Comparison of ENCODE assay signal across 32 cellular contexts in the genomic region with DNA sequence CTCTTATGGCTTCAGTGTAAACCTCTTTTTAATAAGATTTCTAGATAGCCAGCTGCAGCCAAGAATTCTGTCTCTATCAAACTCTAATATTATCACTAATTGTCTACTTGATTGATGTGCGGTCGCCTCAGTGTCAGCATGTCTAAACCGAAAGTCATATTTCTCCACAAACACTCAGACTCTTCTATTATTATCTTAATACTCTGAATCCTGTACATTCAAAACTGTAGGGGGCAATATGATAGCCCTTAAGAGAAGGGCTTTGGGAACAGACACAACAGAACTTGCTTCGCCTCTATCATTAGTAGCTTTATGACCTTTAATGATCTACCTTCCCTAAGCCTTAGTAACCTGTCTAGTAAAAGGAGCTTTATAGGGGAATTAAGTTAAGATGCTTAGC.
"Had no signal": no experiment of that assay in that cellular context is flagged by ENCODE, and none has a peak within 500 bp of the region (broad histone marks: within the 10 kb centered on the region; RNA-seq: fewer than 3 reads in every experiment).

No MANE protein-coding gene starts in this region.

- ATAC-seq: heart left ventricle; left colon; sciatic nerve; stimulated activated effector memory CD8-positive, alpha-beta T cell treated with anti-CD3 and anti-CD28 coated beads, Interleukin-12 subunit alpha, Interleukin-12 subunit beta, amount 100 ng/mL, for 72 hours had no signal

- H3K36me3 Mint-ChIP-seq: activated CD4-positive, alpha-beta memory T cell treated with anti-CD3 and anti-CD28 coated beads for 36 hours; activated naive CD8-positive, alpha-beta T cell treated with anti-CD3 and anti-CD28 coated beads, Interleukin-2, amount 10 ng/mL, durations not matched to agents 7 days and 5 days; brain; immature natural killer cell; stimulated activated effector memory CD8-positive, alpha-beta T cell treated with anti-CD3 and anti-CD28 coated beads, Interleukin-12 subunit alpha, Interleukin-12 subunit beta, amount 100 ng/mL, for 72 hours; type B pancreatic cell had no signal

- H3K4me1 ChIP-seq: ascending aorta, heart left ventricle, uterus had no signal

- H3K9me3 Mint-ChIP-seq: activated CD4-positive, alpha-beta T cell treated with anti-CD3 and anti-CD28 coated beads, Interleukin-2, amount 10 ng/mL, durations not matched to agents 24 days and 14 days; activated naive CD8-positive, alpha-beta T cell treated with anti-CD3 and anti-CD28 coated beads, Interleukin-2, amount 10 ng/mL, durations not matched to agents 7 days and 5 days; activated T-helper 1 cell treated with anti-CD3 and anti-CD28 coated beads, Interleukin-12 subunit alpha, Interleukin-12 subunit beta, Interleukin-2, Interleukin-4 antibody, amounts not matched to agents 30 ng/mL and 10 ng/mL and 1 ng/mL, durations not matched to agents 14 hours and 24 hours and 36 hours; type B pancreatic cell had no signal

- H3K4me3 ChIP-seq: ascending aorta, cardiac muscle cell, heart left ventricle, ovary, skin epidermis, uterus had no signal

- H3K4me3 Mint-ChIP-seq: activated CD4-positive, alpha-beta memory T cell treated with anti-CD3 and anti-CD28 coated beads for 36 hours; activated CD4-positive, alpha-beta T cell treated with anti-CD3 and anti-CD28 coated beads, Interleukin-2, amount 10 ng/mL, durations not matched to agents 24 days and 14 days; activated naive CD4-positive, alpha-beta T cell treated with anti-CD3 and anti-CD28 coated beads for 36 hours; activated naive CD8-positive, alpha-beta T cell treated with anti-CD3 and anti-CD28 coated beads, Interleukin-2, amount 10 ng/mL, durations not matched to agents 7 days and 5 days; activated T-helper 1 cell treated with anti-CD3 and anti-CD28 coated beads, Interleukin-12 subunit alpha, Interleukin-12 subunit beta, Interleukin-2, Interleukin-4 antibody, amounts not matched to agents 30 ng/mL and 10 ng/mL and 1 ng/mL, durations not matched to agents 14 hours and 24 hours and 36 hours; brain; immature natural killer cell; nephron progenitor cell; stimulated activated effector memory CD8-positive, alpha-beta T cell treated with anti-CD3 and anti-CD28 coated beads, Interleukin-12 subunit alpha, Interleukin-12 subunit beta, amount 100 ng/mL, for 72 hours; stimulated activated naive CD8-positive, alpha-beta T cell treated with anti-CD3 and anti-CD28 coated beads, Interleukin-15, Interleukin-2, amounts not matched to agents 100 ng/mL and 50 ng/mL, for 24 hours; type B pancreatic cell had no signal

- H3K9me3 ChIP-seq: ascending aorta, heart left ventricle, ovary, uterus had no signal

- H3K27me3 ChIP-seq: ascending aorta, cardiac muscle cell, heart left ventricle, ovary, uterus had no signal

- H3K27me3 Mint-ChIP-seq: activated CD4-positive, alpha-beta memory T cell treated with anti-CD3 and anti-CD28 coated beads for 36 hours; activated CD4-positive, alpha-beta T cell treated with anti-CD3 and anti-CD28 coated beads, Interleukin-2, amount 10 ng/mL, durations not matched to agents 24 days and 14 days; activated naive CD8-positive, alpha-beta T cell treated with anti-CD3 and anti-CD28 coated beads, Interleukin-2, amount 10 ng/mL, durations not matched to agents 7 days and 5 days; progenitor cell of endocrine pancreas; stimulated activated naive CD8-positive, alpha-beta T cell treated with anti-CD3 and anti-CD28 coated beads, Interleukin-15, Interleukin-2, amounts not matched to agents 100 ng/mL and 50 ng/mL, for 24 hours; type B pancreatic cell had no signal

- H3K4me1 Mint-ChIP-seq: activated CD4-positive, alpha-beta T cell treated with anti-CD3 and anti-CD28 coated beads, Interleukin-2, amount 10 ng/mL, durations not matched to agents 24 days and 14 days; activated naive CD8-positive, alpha-beta T cell treated with anti-CD3 and anti-CD28 coated beads, Interleukin-2, amount 10 ng/mL, durations not matched to agents 7 days and 5 days; brain; immature natural killer cell; nephron progenitor cell; stimulated activated effector memory CD8-positive, alpha-beta T cell treated with anti-CD3 and anti-CD28 coated beads, Interleukin-12 subunit alpha, Interleukin-12 subunit beta, amount 100 ng/mL, for 72 hours had no signal

- DNase-seq: activated CD4-positive, alpha-beta memory T cell treated with anti-CD3 and anti-CD28 coated beads for 36 hours; activated CD4-positive, alpha-beta T cell treated with anti-CD3 and anti-CD28 coated beads, Interleukin-2, amount 10 ng/mL, durations not matched to agents 24 days and 14 days; activated CD4-positive, CD25-positive, alpha-beta regulatory T cell treated with anti-CD3 and anti-CD28 coated beads, Interleukin-2, amount 50 U/mL, for 72 hours; activated CD8-positive, alpha-beta memory T cell treated with anti-CD3 and anti-CD28 coated beads, Interleukin-2, amount 50 U/mL, for 4 hours; activated effector memory CD4-positive, alpha-beta T cell treated with anti-CD3 and anti-CD28 coated beads, Interleukin-2, amount 50 U/mL, for 16 hours; activated naive CD4-positive, alpha-beta T cell treated with anti-CD3 and anti-CD28 coated beads for 36 hours; activated naive CD8-positive, alpha-beta T cell treated with anti-CD3 and anti-CD28 coated beads, Interleukin-2, amount 10 ng/mL, durations not matched to agents 7 days and 5 days; activated T-cell treated with anti-CD3 and anti-CD28 coated beads, Interleukin-2, amount 50 U/mL, for 1 hour; cerebellar nuclear complex; foreskin fibroblast; heart left ventricle; hypothalamus; immature natural killer cell; kidney; left colon; mammary epithelial cell; nephron progenitor cell; ovary; stimulated activated CD4-positive, alpha-beta T cell treated with anti-CD3 and anti-CD28 coated beads, Interleukin-12 subunit alpha, Interleukin-12 subunit beta, amount 100 ng/mL, for 4 hours; stimulated activated CD4-positive, alpha-beta T cell treated with anti-CD3 and anti-CD28 coated beads, Interleukin-4, amount 100 ng/mL, for 1 hour; uterus; WERI-Rb-1 had no signal

- H3K36me3 ChIP-seq: ascending aorta, cardiac muscle cell, heart left ventricle, ovary, uterus, WERI-Rb-1 had no signal

- H3K27ac Mint-ChIP-seq: activated CD4-positive, alpha-beta memory T cell treated with anti-CD3 and anti-CD28 coated beads for 36 hours; activated CD4-positive, alpha-beta T cell treated with anti-CD3 and anti-CD28 coated beads, Interleukin-2, amount 10 ng/mL, durations not matched to agents 24 days and 14 days; activated naive CD4-positive, alpha-beta T cell treated with anti-CD3 and anti-CD28 coated beads for 36 hours; activated naive CD8-positive, alpha-beta T cell treated with anti-CD3 and anti-CD28 coated beads, Interleukin-2, amount 10 ng/mL, durations not matched to agents 7 days and 5 days; activated T-helper 1 cell treated with anti-CD3 and anti-CD28 coated beads, Interleukin-12 subunit alpha, Interleukin-12 subunit beta, Interleukin-2, Interleukin-4 antibody, amounts not matched to agents 30 ng/mL and 10 ng/mL and 1 ng/mL, durations not matched to agents 14 hours and 24 hours and 36 hours; brain; immature natural killer cell; nephron progenitor cell; progenitor cell of endocrine pancreas; stimulated activated effector memory CD8-positive, alpha-beta T cell treated with anti-CD3 and anti-CD28 coated beads, Interleukin-12 subunit alpha, Interleukin-12 subunit beta, amount 100 ng/mL, for 72 hours; stimulated activated naive CD8-positive, alpha-beta T cell treated with anti-CD3 and anti-CD28 coated beads, Interleukin-15, Interleukin-2, amounts not matched to agents 100 ng/mL and 50 ng/mL, for 24 hours; type B pancreatic cell had no signal

- H3K27ac ChIP-seq: ascending aorta, cardiac muscle cell, heart left ventricle, ovary, skin epidermis, uterus, WERI-Rb-1 had no signal
